Comparison of ENCODE assay signal across 8 cellular contexts in the genomic region with DNA sequence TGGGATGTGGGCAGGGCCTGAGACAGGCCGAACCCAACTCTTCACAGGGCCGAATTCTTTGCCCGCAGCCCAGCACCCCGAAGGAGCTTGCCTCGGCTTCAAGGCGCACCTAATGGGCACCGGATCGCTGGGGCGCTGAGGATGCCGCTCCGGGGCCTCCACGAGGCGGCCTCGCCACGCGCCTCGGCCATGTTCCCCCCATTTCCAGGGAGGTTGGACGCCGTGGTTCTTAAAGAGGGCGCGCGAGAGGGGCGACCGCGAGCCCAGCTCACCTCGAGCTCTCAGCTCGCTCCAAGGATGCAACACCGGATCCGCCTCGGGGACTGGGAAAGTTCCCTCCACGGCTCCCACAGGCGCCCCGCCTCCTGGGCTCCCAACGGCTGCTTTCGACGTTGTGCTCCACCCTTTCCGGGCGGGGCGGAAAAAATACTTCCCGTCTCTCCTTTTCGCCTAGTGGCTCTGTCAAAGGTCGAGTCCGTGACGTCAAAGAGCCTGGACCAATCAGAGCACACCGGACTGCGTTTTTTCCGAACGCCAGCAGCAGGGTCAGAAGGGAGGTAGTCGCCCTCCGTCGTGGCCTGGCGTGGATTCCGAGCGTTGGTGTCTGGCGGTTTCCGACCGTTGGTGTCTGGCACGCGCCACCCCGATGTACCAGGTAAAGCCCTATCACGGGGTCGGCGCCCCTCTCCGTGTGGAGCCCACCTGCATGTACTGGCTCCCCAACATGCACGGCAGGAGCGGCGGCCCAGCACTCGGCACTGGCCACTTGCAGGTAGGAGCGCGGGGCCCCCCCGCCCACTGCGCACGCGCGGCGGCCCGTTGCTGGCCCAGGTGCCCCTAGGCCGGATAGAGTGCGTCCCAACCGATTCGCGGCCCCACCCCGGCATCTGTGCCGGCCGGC. TPM values are rescaled to one million over a fixed set of nuclear protein-coding genes. Genes with fewer than 3 reads are reported as not detected.
DNase-seq lines count a peak whose midpoint lies in the region; ATAC-seq and TF ChIP-seq lines count a peak whose summit lies in the region.
"Not testable (repeated sequence)": the region's sequence is repeated elsewhere in the genome, so short reads cannot be mapped to it uniquely, and the experiment has no call there.

No MANE protein-coding gene starts in this region.

- intact Hi-C loops in left cardiac atrium (cut with DNase I): not testable (repeated sequence)

- peaks cover 15% of the 10 kb centered on the region for H3K36me3 Mint-ChIP-seq in T-cell
- not testable (repeated sequence) for H3K36me3 Mint-ChIP-seq in progenitor cell of endocrine pancreas (ENCODE audit: insufficient read depth)

- not testable (repeated sequence) for TF ChIP-seq CTCF in GM13976 (IDR thresholded peaks at IDR 0.05; ENCODE audit: borderline replicate concordance, control extremely low read depth, extremely low read depth, insufficient read depth, missing control alignments); progenitor cell of endocrine pancreas (IDR thresholded peaks at IDR 0.05; ENCODE audit: unreplicated experiment)

- ATAC-seq in HG02852 (IDR thresholded peaks at IDR 0.05; ENCODE audit: unreplicated experiment) (peak; percentile 95), T-cell (replicated peaks in 1 of 4) (peak; percentile 87 to 91 (median 90)), left cardiac atrium (peak; percentile 99)

- in situ Hi-C loops in GM13976 (cut with MboI; ENCODE audit: low sequenced_read_pairs, unreplicated experiment): not testable (repeated sequence)

- H3K4me3 Mint-ChIP-seq in T-cell (peak overlapping the region; percentile 92 to 94 (median 93)), progenitor cell of endocrine pancreas (ENCODE audit: low read depth) (peak overlapping the region; percentile 93)

- peaks cover 21 to 31% (median 22%) of the 10 kb centered on the region in 3 donors for H3K4me1 Mint-ChIP-seq in T-cell
- not testable (repeated sequence) for H3K4me1 Mint-ChIP-seq in progenitor cell of endocrine pancreas (ENCODE audit: low read depth)

- CTCF ChIA-PET in T-cell (lab: Charles Lee): interaction anchor here (0.6 to 0.9 kb wide), 3 partner anchors 145 to 380 kb away, joined by 3 to 4 read pairs (median 4); no protein-coding TSS in a partner anchor

- H3K27me3 Mint-ChIP-seq in T-cell, progenitor cell of endocrine pancreas: not testable (repeated sequence)

- POLR2A ChIA-PET in T-cell (lab: Charles Lee): not testable (repeated sequence)

- DNase-seq in GM13976 (ENCODE audit: low spot score) (peak; percentile 87), NCI-H146 (lab: John Stamatoyannopoulos, UW) (peak; percentile 97), T-cell (peak; percentile 68 to 86 (median 76)), amniotic epithelial cell (ENCODE audit: low read depth) (peak; percentile 92), left cardiac atrium (peak; percentile 95), progenitor cell of endocrine pancreas (ENCODE audit: low spot score, unreplicated experiment) (peak; percentile 81), ureter (ENCODE audit: low spot score) (peak; percentile 92)

- peak overlapping the region; percentile 93 to 96 for H3K27ac Mint-ChIP-seq in T-cell
- peak overlapping the region; percentile 99 for H3K27ac Mint-ChIP-seq in progenitor cell of endocrine pancreas

- not testable (repeated sequence) for H3K9me3 Mint-ChIP-seq in T-cell; progenitor cell of endocrine pancreas (ENCODE audit: low read depth)

RNA-seq across cellular contexts. Expression of a gene that starts 22.1 kb away (rescaled TPM):
- total RNA-seq in T-cell (100 to 1,000 TPM in 3 of 5 donors, 10 to 100 TPM in 2; 91.2 to 117 (median 102) TPM), left cardiac atrium (10 to 100 TPM; 11.6 to 12.5 TPM), progenitor cell of endocrine pancreas (64.6 and 67.9 TPM in 2 replicates), ureter (94.1 TPM)

RNA-seq across cellular contexts. Expression of a gene that starts 28.3 kb away (rescaled TPM):
- total RNA-seq in T-cell: not detected
- not detected for total RNA-seq in left cardiac atrium
- not detected in 2 replicates for total RNA-seq in progenitor cell of endocrine pancreas
- not detected for total RNA-seq in ureter

RNA-seq across cellular contexts. Expression of a gene that starts 37.5 kb away (rescaled TPM):
- 10 to 100 TPM in 2 of 5 donors, 1 to 10 TPM in 3; 3.7 to 19.3 (median 7.1) TPM for total RNA-seq in T-cell
- total RNA-seq in left cardiac atrium: 1 to 10 TPM; 3.7 to 6.5 TPM
- 3.9 and 5.3 TPM in 2 replicates for total RNA-seq in progenitor cell of endocrine pancreas
- 21.6 TPM for total RNA-seq in ureter

Comparison
In these comparisons a context has a peak if more than half of its experiments do, and no peak if none do; other contexts are left out.
1. Peak in every context shown above with its lines: DNase-seq and ATAC-seq.